ENCODE assay signal across 31 cellular contexts in genomic region chr3:31371464-31371863, GRCh38.
"Had no signal": no experiment of that assay in that cellular context is flagged by ENCODE, and none has a peak within 500 bp of the region (broad histone marks: within the 10 kb centered on the region; RNA-seq: fewer than 3 reads in every experiment).

No MANE protein-coding gene starts in this region.

- H3K36me3 Mint-ChIP-seq: activated CD4-positive, alpha-beta memory T cell treated with anti-CD3 and anti-CD28 coated beads for 36 hours; natural killer cell treated with Interleukin-12 subunit alpha and Interleukin-12 subunit beta and Interleukin-15 and Interleukin-18, amount 100 ng/mL, for 72 hours had no signal

- DNase-seq: activated CD4-positive, alpha-beta memory T cell treated with anti-CD3 and anti-CD28 coated beads for 36 hours; activated CD4-positive, CD25-positive, alpha-beta regulatory T cell treated with anti-CD3 and anti-CD28 coated beads, Interleukin-2, amount 50 U/mL, for 72 hours; activated CD8-positive, alpha-beta memory T cell treated with anti-CD3 and anti-CD28 coated beads, Interleukin-2, amount 50 U/mL, for 4 hours; activated gamma-delta T cell; activated naive CD4-positive, alpha-beta T cell treated with anti-CD3 and anti-CD28 coated beads, Interleukin-2, amount 10 ng/mL, durations not matched to agents 7 days and 5 days; activated naive CD8-positive, alpha-beta T cell treated with anti-CD3 and anti-CD28 coated beads, Interleukin-2, amount 10 ng/mL, durations not matched to agents 7 days and 5 days; activated T-cell treated with anti-CD3 and anti-CD28 coated beads, Interleukin-2, amount 50 U/mL, for 1 hour; colonic mucosa; effector CD8-positive, alpha-beta T cell; esophagus squamous epithelium; gastrocnemius medialis; glutamatergic neuron; hippocampal formation; left colon; mesendoderm; posterior cingulate gyrus; spleen; stimulated activated naive CD4-positive, alpha-beta T cell treated with Interleukin-2 at 50 U/mL for 16 hours; T-helper 17 cell; T1000; testis; trophoblast cell; uterus had no signal

- ATAC-seq: gastrocnemius medialis; natural killer cell treated with Interleukin-12 subunit alpha and Interleukin-12 subunit beta and Interleukin-15 and Interleukin-18, amount 100 ng/mL, for 72 hours; SK-N-SH treated with all-trans-retinoic acid at 6 μM for 48 hours; T-helper 17 cell had no signal

- FAIRE-seq: endometrium, keratinocyte had no signal

- H3K36me3 ChIP-seq: breast epithelium, colonic mucosa, esophagus squamous epithelium, gastrocnemius medialis, spleen, uterus had no signal

- H3K4me3 ChIP-seq: breast epithelium, colonic mucosa, esophagus squamous epithelium, gastrocnemius medialis, lung, spleen, testis, uterus had no signal

- H3K9me3 Mint-ChIP-seq: activated CD4-positive, alpha-beta memory T cell treated with anti-CD3 and anti-CD28 coated beads for 36 hours; natural killer cell treated with Interleukin-12 subunit alpha and Interleukin-12 subunit beta and Interleukin-15 and Interleukin-18, amount 100 ng/mL, for 72 hours had no signal

- H3K27me3 ChIP-seq: breast epithelium, colonic mucosa, esophagus squamous epithelium, gastrocnemius medialis, spleen, testis, uterus had no signal

- H3K4me3 Mint-ChIP-seq: activated CD4-positive, alpha-beta memory T cell treated with anti-CD3 and anti-CD28 coated beads for 36 hours; activated CD4-positive, alpha-beta T cell treated with anti-CD3 and anti-CD28 coated beads, Interleukin-2, amount 10 ng/mL, durations not matched to agents 24 days and 14 days; activated naive CD4-positive, alpha-beta T cell treated with anti-CD3 and anti-CD28 coated beads, Interleukin-2, amount 10 ng/mL, durations not matched to agents 7 days and 5 days; activated naive CD8-positive, alpha-beta T cell treated with anti-CD3 and anti-CD28 coated beads, Interleukin-2, amount 10 ng/mL, durations not matched to agents 7 days and 5 days; natural killer cell treated with Interleukin-12 subunit alpha and Interleukin-12 subunit beta and Interleukin-15 and Interleukin-18, amount 100 ng/mL, for 72 hours; T-helper 17 cell had no signal

- H3K9me3 ChIP-seq: breast epithelium, colonic mucosa, esophagus squamous epithelium, gastrocnemius medialis, spleen, testis, uterus had no signal

- H3K27me3 Mint-ChIP-seq: activated CD4-positive, alpha-beta memory T cell treated with anti-CD3 and anti-CD28 coated beads for 36 hours; activated CD4-positive, alpha-beta T cell treated with anti-CD3 and anti-CD28 coated beads, Interleukin-2, amount 10 ng/mL, durations not matched to agents 24 days and 14 days; activated naive CD4-positive, alpha-beta T cell treated with anti-CD3 and anti-CD28 coated beads, Interleukin-2, amount 10 ng/mL, durations not matched to agents 7 days and 5 days; activated naive CD8-positive, alpha-beta T cell treated with anti-CD3 and anti-CD28 coated beads, Interleukin-2, amount 10 ng/mL, durations not matched to agents 7 days and 5 days; T-helper 17 cell had no signal

- H3K27ac ChIP-seq: breast epithelium, colonic mucosa, epithelial cell of prostate, gastrocnemius medialis, spleen, testis, uterus had no signal

- H3K4me1 ChIP-seq: breast epithelium, colonic mucosa, gastrocnemius medialis, spleen, testis, uterus had no signal

- H3K27ac Mint-ChIP-seq: activated CD4-positive, alpha-beta memory T cell treated with anti-CD3 and anti-CD28 coated beads for 36 hours; activated CD4-positive, alpha-beta T cell treated with anti-CD3 and anti-CD28 coated beads, Interleukin-2, amount 10 ng/mL, durations not matched to agents 24 days and 14 days; activated naive CD4-positive, alpha-beta T cell treated with anti-CD3 and anti-CD28 coated beads, Interleukin-2, amount 10 ng/mL, durations not matched to agents 7 days and 5 days; activated naive CD8-positive, alpha-beta T cell treated with anti-CD3 and anti-CD28 coated beads, Interleukin-2, amount 10 ng/mL, durations not matched to agents 7 days and 5 days; natural killer cell treated with Interleukin-12 subunit alpha and Interleukin-12 subunit beta and Interleukin-15 and Interleukin-18, amount 100 ng/mL, for 72 hours; T-helper 17 cell had no signal
